Comparison of ENCODE assay signal across 4 cellular contexts in genomic region chr4:59869056-59869455, GRCh38.
"Had no signal": no experiment of that assay in that cellular context is flagged by ENCODE, and none has a peak within 500 bp of the region (broad histone marks: within the 10 kb centered on the region; RNA-seq: fewer than 3 reads in every experiment).

No MANE protein-coding gene starts in this region.

- DNase-seq: H9, HCEC 1CT, IMR-90 had no signal

- H2AFZ ChIP-seq: GM23338 had no signal

- H3K9me3 Mint-ChIP-seq: GM23338, H9 had no signal

- H3K4me3 ChIP-seq: GM23338 had no signal

- H3K27ac Mint-ChIP-seq: GM23338, H9 had no signal

- H3K4me1 Mint-ChIP-seq: H9 had no signal

- H3K4me3 Mint-ChIP-seq: GM23338, H9 had no signal

- ATAC-seq: GM23338 had no signal

- H3K4me2 ChIP-seq: GM23338 had no signal
